ENCODE assay signal across 7 cellular contexts in genomic region chr2:98508690-98509054, GRCh38.
A peak's percentile ranks its signal among the peaks of the same experiment; 100 is the strongest.
DNase-seq lines count a peak whose midpoint lies in the region; ATAC-seq, FAIRE-seq and TF ChIP-seq lines count a peak whose summit lies in the region.

No MANE protein-coding gene starts in this region.

- in situ Hi-C loops in astrocyte of the cerebellum (cut with HindIII; ENCODE audit: low sequenced_read_pairs): no loop called here

- peak overlapping the region; percentile 50 for H3K27ac ChIP-seq in naive thymus-derived CD4-positive, alpha-beta T cell (ENCODE audit: low read depth, low read length)
- peak overlapping the region in 1 of 2 donors; percentile 24 for H3K27ac ChIP-seq in tibial artery

- CTCF ChIA-PET in naive thymus-derived CD4-positive, alpha-beta T cell (lab: Charles Lee): no interaction called here

- H3K4me3 Mint-ChIP-seq in naive thymus-derived CD4-positive, alpha-beta T cell: peak overlapping the region; percentile 22 to 72 (median 54)

- intact Hi-C loops in naive thymus-derived CD4-positive, alpha-beta T cell (cut with micrococcal nuclease): loop anchor here in 1 of 2 donors (5.0 kb wide), 1 partner anchor 36 kb away; no protein-coding TSS in a partner anchor
- intact Hi-C loops in tibial artery (cut with DNase I; ENCODE audit: low total_unique reads): no loop called here

- ATAC-seq in naive thymus-derived CD4-positive, alpha-beta T cell: peak; percentile 81
- ATAC-seq in HG02973 (IDR thresholded peaks at IDR 0.05; ENCODE audit: unreplicated experiment) (no peak), HG02885 (IDR thresholded peaks at IDR 0.05; ENCODE audit: poor library complexity, unreplicated experiment) (no peak)

- H3K27me3 Mint-ChIP-seq in naive thymus-derived CD4-positive, alpha-beta T cell: no peaks in the 10 kb centered on the region

- DNase-seq in T-helper 9 cell: peak; percentile 13
- peak; percentile 50 for DNase-seq in astrocyte of the cerebellum (ENCODE audit: low read depth)
- DNase-seq in naive thymus-derived CD4-positive, alpha-beta T cell: peak in 8 of 9 donors; percentile 52 to 75 (median 63)
- peak; percentile 53 to 76 for DNase-seq in tibial artery
- no peak for DNase-seq in H54 (ENCODE audit: insufficient read length, low spot score)

- H3K4me1 Mint-ChIP-seq in naive thymus-derived CD4-positive, alpha-beta T cell: peaks cover 82 to 100% (median 98%) of the 10 kb centered on the region in 7 donors

- peaks cover 5 to 24% (median 8%) of the 10 kb centered on the region in 5 donors for H3K36me3 Mint-ChIP-seq in naive thymus-derived CD4-positive, alpha-beta T cell

- no peaks in the 10 kb centered on the region for H3K27me3 ChIP-seq in naive thymus-derived CD4-positive, alpha-beta T cell (ENCODE audit: control insufficient read depth in 2 of 2, insufficient read depth in 2 of 2, low read length in 2 of 2)
- H3K27me3 ChIP-seq in tibial artery: no peaks in the 10 kb centered on the region

- no peak overlapping the region for H3K4me3 ChIP-seq in astrocyte of the cerebellum (ENCODE audit: low read depth, low read length)
- no peak overlapping the region for H3K4me3 ChIP-seq in naive thymus-derived CD4-positive, alpha-beta T cell (ENCODE audit: low read length)
- no peak overlapping the region for H3K4me3 ChIP-seq in tibial artery

- no peak for FAIRE-seq in H54 (lab: Jason Lieb, UNC)

- H3K4me1 ChIP-seq in naive thymus-derived CD4-positive, alpha-beta T cell (ENCODE audit: control insufficient read depth in 2 of 2, insufficient read depth in 2 of 2, low read length in 2 of 2): peaks cover 49 to 85% of the 10 kb centered on the region in 2 donors
- peaks cover 0 to 29% (median 20%) of the 10 kb centered on the region in 4 donors for H3K4me1 ChIP-seq in tibial artery

- peak overlapping the region; percentile 72 to 92 (median 86) for H3K27ac Mint-ChIP-seq in naive thymus-derived CD4-positive, alpha-beta T cell

- no peaks in the 10 kb centered on the region for H3K9me3 ChIP-seq in naive thymus-derived CD4-positive, alpha-beta T cell (ENCODE audit: control insufficient read depth in 2 of 3, low read length in 3 of 3)
- H3K9me3 ChIP-seq in tibial artery: no peaks in the 10 kb centered on the region

- TF ChIP-seq CTCF in astrocyte of the cerebellum (IDR thresholded peaks at IDR 0.05; ENCODE audit: low read depth, low read length, missing control alignments) (no peak), tibial artery (IDR thresholded peaks at IDR 0.05) (no peak)

- no peaks in the 10 kb centered on the region for H3K9me3 Mint-ChIP-seq in naive thymus-derived CD4-positive, alpha-beta T cell

- no peak for TF ChIP-seq POLR2A in H54 (IDR thresholded peaks at IDR 0.05; ENCODE audit: low read depth, low read length)

- POLR2A ChIA-PET in naive thymus-derived CD4-positive, alpha-beta T cell (lab: Charles Lee): no interaction called here

- no peaks in the 10 kb centered on the region for H3K36me3 ChIP-seq in naive thymus-derived CD4-positive, alpha-beta T cell (ENCODE audit: control insufficient read depth in 2 of 3, insufficient read depth in 3 of 3, low read length in 3 of 3)
- H3K36me3 ChIP-seq in tibial artery: no peaks in the 10 kb centered on the region
